28 cellular contexts compared by ENCODE assay signal in genomic region chr6:138328210-138328609, GRCh38. TPM values are rescaled to one million over a fixed set of nuclear protein-coding genes. Genes with fewer than 3 reads are reported as not detected.
"Had no signal": no experiment of that assay in that cellular context is flagged by ENCODE, and none has a peak within 500 bp of the region (broad histone marks: within the 10 kb centered on the region; RNA-seq: fewer than 3 reads in every experiment).

No MANE protein-coding gene starts in this region.

- DNase-seq: activated CD4-positive, alpha-beta T cell treated with anti-CD3 and anti-CD28 coated beads for 48 hours; activated CD4-positive, alpha-beta T cell treated with anti-CD3 and anti-CD28 coated beads, Interleukin-2, amount 50 U/mL, for 4 hours; activated CD8-positive, alpha-beta memory T cell treated with anti-CD3 and anti-CD28 coated beads, Interleukin-2, amount 10 ng/mL, durations not matched to agents 7 days and 5 days; activated effector memory CD4-positive, alpha-beta T cell treated with anti-CD3 and anti-CD28 coated beads, Interleukin-2, amount 50 U/mL, for 16 hours; activated naive CD4-positive, alpha-beta T cell treated with Interleukin-2 at 50 U/mL for 16 hours; activated naive CD8-positive, alpha-beta T cell treated with anti-CD3 and anti-CD28 coated beads, Interleukin-2, amount 50 U/mL, for 24 hours; activated T-cell treated with anti-CD3 and anti-CD28 coated beads, Interleukin-2, amount 50 U/mL, for 24 hours; amniotic stem cell; cerebellar nuclear complex; NCI-H1105 treated with DMSO at 0.1 percent for 48 hours; NCI-H1436 treated with DMSO at 0.1 percent for 48 hours; NCI-H187; NCI-H2081; NCI-H510A treated with DMSO at 0.1 percent for 48 hours; NCI-H69; NK-92 treated with Interleukin-12 subunit alpha and Interleukin-12 subunit beta, amount 100 ng/mL, for 24 hours; PC-3; SHP77; T1000 had no signal

- H3K27me3 ChIP-seq: ascending aorta, SJSA1 had no signal

- H3K9ac ChIP-seq: KMS-11 had no signal

- H3K27ac ChIP-seq: ascending aorta, KMS-11, SJSA1 had no signal

- H3K4me2 ChIP-seq: KMS-11 had no signal

- H3K36me3 ChIP-seq: ascending aorta, SJSA1 had no signal

- H3K9me3 ChIP-seq: ascending aorta, SJSA1 had no signal

- H3K27ac Mint-ChIP-seq: activated CD8-positive, alpha-beta memory T cell treated with anti-CD3 and anti-CD28 coated beads, Interleukin-2, amount 10 ng/mL, durations not matched to agents 7 days and 5 days; activated naive CD4-positive, alpha-beta T cell treated with anti-CD3 and anti-CD28 coated beads, Interleukin-2, amount 50 U/mL, for 72 hours; activated naive CD8-positive, alpha-beta T cell treated with anti-CD3 and anti-CD28 coated beads, Interleukin-2, amount 50 U/mL, for 24 hours; activated T-cell treated with anti-CD3 and anti-CD28 coated beads, Interleukin-2, amount 50 U/mL, for 24 hours; activated T-helper 1 cell treated with anti-CD3 and anti-CD28 coated beads, Interleukin-12 subunit alpha, Interleukin-12 subunit beta, Interleukin-2, Interleukin-4 antibody, amounts not matched to agents 30 ng/mL and 10 ng/mL and 1 ng/mL, durations not matched to agents 14 hours and 24 hours and 36 hours had no signal

- H3K4me3 ChIP-seq: ascending aorta, SJSA1 had no signal

- H3K36me3 Mint-ChIP-seq: activated CD8-positive, alpha-beta memory T cell treated with anti-CD3 and anti-CD28 coated beads, Interleukin-2, amount 10 ng/mL, durations not matched to agents 7 days and 5 days; activated naive CD4-positive, alpha-beta T cell treated with anti-CD3 and anti-CD28 coated beads, Interleukin-2, amount 50 U/mL, for 72 hours had no signal

- H3K4me3 Mint-ChIP-seq: activated CD8-positive, alpha-beta memory T cell treated with anti-CD3 and anti-CD28 coated beads, Interleukin-2, amount 10 ng/mL, durations not matched to agents 7 days and 5 days; activated naive CD8-positive, alpha-beta T cell treated with anti-CD3 and anti-CD28 coated beads, Interleukin-2, amount 50 U/mL, for 24 hours; activated T-cell treated with anti-CD3 and anti-CD28 coated beads, Interleukin-2, amount 50 U/mL, for 24 hours; activated T-helper 1 cell treated with anti-CD3 and anti-CD28 coated beads, Interleukin-12 subunit alpha, Interleukin-12 subunit beta, Interleukin-2, Interleukin-4 antibody, amounts not matched to agents 30 ng/mL and 10 ng/mL and 1 ng/mL, durations not matched to agents 14 hours and 24 hours and 36 hours had no signal

- H3K4me1 ChIP-seq: ascending aorta, SJSA1 had no signal

- H3K9me3 Mint-ChIP-seq: activated naive CD4-positive, alpha-beta T cell treated with anti-CD3 and anti-CD28 coated beads, Interleukin-2, amount 50 U/mL, for 72 hours; activated naive CD8-positive, alpha-beta T cell treated with anti-CD3 and anti-CD28 coated beads, Interleukin-2, amount 50 U/mL, for 24 hours; activated T-cell treated with anti-CD3 and anti-CD28 coated beads, Interleukin-2, amount 50 U/mL, for 24 hours; activated T-helper 1 cell treated with anti-CD3 and anti-CD28 coated beads, Interleukin-12 subunit alpha, Interleukin-12 subunit beta, Interleukin-2, Interleukin-4 antibody, amounts not matched to agents 30 ng/mL and 10 ng/mL and 1 ng/mL, durations not matched to agents 14 hours and 24 hours and 36 hours had no signal

- H3K4me1 Mint-ChIP-seq: activated naive CD8-positive, alpha-beta T cell treated with anti-CD3 and anti-CD28 coated beads, Interleukin-2, amount 50 U/mL, for 24 hours had no signal

- ATAC-seq: activated CD4-positive, CD25-positive, alpha-beta regulatory T cell treated with anti-CD3 and anti-CD28 coated beads, Interleukin-2, amount 50 U/mL, for 24 hours; activated CD8-positive, alpha-beta memory T cell treated with anti-CD3 and anti-CD28 coated beads, Interleukin-2, amount 10 ng/mL, durations not matched to agents 7 days and 5 days; activated naive CD8-positive, alpha-beta T cell treated with anti-CD3 and anti-CD28 coated beads, Interleukin-2, amount 50 U/mL, for 24 hours; PC-3; SK-N-SH treated with all-trans-retinoic acid at 6 μM for 48 hours had no signal

RNA-seq across cellular contexts. Expression of gene SMIM28, which starts 49.5 kb away (rescaled TPM):
- total RNA-seq: activated CD8-positive, alpha-beta memory T cell treated with anti-CD3 and anti-CD28 coated beads, Interleukin-2, amount 10 ng/mL, durations not matched to agents 7 days and 5 days; activated naive CD4-positive, alpha-beta T cell treated with anti-CD3 and anti-CD28 coated beads, Interleukin-2, amount 50 U/mL, for 72 hours; activated T-helper 1 cell treated with anti-CD3 and anti-CD28 coated beads, Interleukin-12 subunit alpha, Interleukin-12 subunit beta, Interleukin-2, Interleukin-4 antibody, amounts not matched to agents 30 ng/mL and 10 ng/mL and 1 ng/mL, durations not matched to agents 14 hours and 24 hours and 36 hours; ascending aorta; cardiac septum; MCF 10A; PC-3; SJSA1 had no signal
